Comparison of ENCODE assay signal across 12 cellular contexts in genomic region chr6:105748737-105749161, GRCh38.
A peak's percentile ranks its signal among the peaks of the same experiment; 100 is the strongest.
DNase-seq lines count a peak whose midpoint lies in the region; ATAC-seq and TF ChIP-seq lines count a peak whose summit lies in the region.
"Had no signal": no experiment of that assay in that cellular context is flagged by ENCODE, and none has a peak within 500 bp of the region (broad histone marks: within the 10 kb centered on the region; RNA-seq: fewer than 3 reads in every experiment).

No MANE protein-coding gene starts in this region.

- H3K4me3 ChIP-seq in lower lobe of right lung = no peak overlapping the region
- H3K4me3 ChIP-seq in esophagus muscularis mucosa = no peak overlapping the region

- ATAC-seq in lower lobe of right lung (peak; percentile 65 to 73), GM18505 (IDR thresholded peaks at IDR 0.05; ENCODE audit: unreplicated experiment) (no peak), HG03135 (IDR thresholded peaks at IDR 0.05; ENCODE audit: unreplicated experiment) (no peak)
- ATAC-seq: T-helper 17 cell had no signal

- H3K27ac ChIP-seq in lower lobe of right lung (no peak overlapping the region), esophagus muscularis mucosa (replicated peaks in 1 of 4) (no peak overlapping the region)

- no peak for TF ChIP-seq EP300 in esophagus muscularis mucosa (IDR thresholded peaks at IDR 0.05)

- TF ChIP-seq CTCF in lower lobe of right lung (IDR thresholded peaks at IDR 0.05) (no peak), esophagus muscularis mucosa (IDR thresholded peaks at IDR 0.05) (no peak)

- no peaks in the 10 kb centered on the region for H3K9me3 ChIP-seq in lower lobe of right lung
- H3K9me3 ChIP-seq in esophagus muscularis mucosa = no peaks in the 10 kb centered on the region

- no peak for TF ChIP-seq POLR2A in GM18505 (IDR thresholded peaks at IDR 0.05; ENCODE audit: borderline replicate concordance, extremely low read depth, insufficient read depth, insufficient read length)
- no peak for TF ChIP-seq POLR2A in esophagus muscularis mucosa (IDR thresholded peaks at IDR 0.05; ENCODE audit: low read depth)

- intact Hi-C loops in lower lobe of right lung (cut with DNase I) (no loop called here), esophagus muscularis mucosa (cut with DNase I) (no loop called here)

- 70% methylated on average over 6 of the region's 6 CpGs for WGBS in esophagus muscularis mucosa

- H3K4me1 ChIP-seq in lower lobe of right lung = no peaks in the 10 kb centered on the region
- H3K4me1 ChIP-seq in esophagus muscularis mucosa = peaks cover 0 to 8% (median 7%) of the 10 kb centered on the region in 4 donors

- H3K27me3 ChIP-seq in lower lobe of right lung (ENCODE audit: low read depth) (no peaks in the 10 kb centered on the region), esophagus muscularis mucosa (no peaks in the 10 kb centered on the region)

- H3K36me3 ChIP-seq in lower lobe of right lung (no peaks in the 10 kb centered on the region), esophagus muscularis mucosa (no peaks in the 10 kb centered on the region)

- peak; percentile 93 for DNase-seq in DMS53 (lab: John Stamatoyannopoulos, UW)
- peak; percentile 61 for DNase-seq in M059J (ENCODE audit: low read depth)
- DNase-seq in astrocyte of the hippocampus (ENCODE audit: low read depth, low spot score) = peak; percentile 28
- DNase-seq in lower lobe of right lung = peak; percentile 44
- no peak for DNase-seq in NCI-H2227 treated with DMSO at 0.1 percent for 48 hours (lab: John Stamatoyannopoulos, UW)
- DNase-seq in esophagus muscularis mucosa (ENCODE audit: extremely low spot score) = no peak
- DNase-seq: activated T-cell treated with anti-CD3 and anti-CD28 coated beads, Interleukin-2, amount 50 U/mL, for 1 hour; Kasumi-1; NCI-H524; T-helper 17 cell had no signal

Comparison
In these comparisons a context has a peak if more than half of its experiments do, and no peak if none do; other contexts are left out.
1. DNase-seq: peak in DMS53 (single experiment), M059J (single experiment), astrocyte of the hippocampus (single experiment) and lower lobe of right lung (single experiment); none in NCI-H2227 treated with DMSO at 0.1 percent for 48 hours (single experiment) and esophagus muscularis mucosa (single experiment).
2. ATAC-seq: peak in lower lobe of right lung (2 of 2); none in GM18505 (single experiment) and HG03135 (single experiment).